Comparison of ENCODE assay signal across 18 cellular contexts in the genomic region with DNA sequence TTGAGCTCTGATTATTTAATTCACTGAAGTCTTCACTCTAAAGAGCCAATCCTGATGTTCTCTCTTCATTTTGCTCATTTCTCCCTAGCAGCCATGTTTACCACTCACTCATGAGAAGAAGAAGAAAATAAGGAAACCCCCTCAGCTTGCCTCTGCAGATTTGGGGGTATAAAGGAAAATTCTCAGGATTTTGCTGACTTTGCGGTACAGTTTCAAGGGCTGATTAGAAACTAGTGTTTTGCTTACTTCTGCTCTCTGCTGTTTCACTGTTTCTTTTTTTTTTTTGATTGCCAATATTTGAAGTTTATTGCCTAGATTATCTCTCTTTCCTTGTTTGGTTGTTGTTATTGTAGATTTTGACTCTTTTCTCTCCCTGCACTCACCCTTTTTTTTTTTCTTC. TPM values are rescaled to one million over a fixed set of nuclear protein-coding genes. Genes with fewer than 3 reads are reported as not detected.
DNase-seq lines count a peak whose midpoint lies in the region; ATAC-seq and TF ChIP-seq lines count a peak whose summit lies in the region.
"Had no signal": no experiment of that assay in that cellular context is flagged by ENCODE, and none has a peak within 500 bp of the region (broad histone marks: within the 10 kb centered on the region; RNA-seq: fewer than 3 reads in every experiment).

No MANE protein-coding gene starts in this region.

- H3K27me3 Mint-ChIP-seq in activated CD4-positive, alpha-beta T cell treated with anti-CD3 and anti-CD28 coated beads, Interleukin-2, amount 10 ng/mL, durations not matched to agents 24 days and 14 days = no peaks in the 10 kb centered on the region
- no peaks in the 10 kb centered on the region for H3K27me3 Mint-ChIP-seq in central memory CD8-positive, alpha-beta T cell
- H3K27me3 Mint-ChIP-seq in nephron (ENCODE audit: low read depth) = no peaks in the 10 kb centered on the region
- H3K27me3 Mint-ChIP-seq in activated naive CD4-positive, alpha-beta T cell treated with anti-CD3 and anti-CD28 coated beads for 36 hours (ENCODE audit: low read depth) = no peaks in the 10 kb centered on the region

- peaks cover 16% of the 10 kb centered on the region for H3K4me1 Mint-ChIP-seq in activated CD4-positive, alpha-beta T cell treated with anti-CD3 and anti-CD28 coated beads, Interleukin-2, amount 10 ng/mL, durations not matched to agents 24 days and 14 days
- H3K4me1 Mint-ChIP-seq in central memory CD8-positive, alpha-beta T cell = peaks cover 11% of the 10 kb centered on the region
- no peaks in the 10 kb centered on the region for H3K4me1 Mint-ChIP-seq in nephron
- H3K4me1 Mint-ChIP-seq in activated naive CD4-positive, alpha-beta T cell treated with anti-CD3 and anti-CD28 coated beads for 36 hours (ENCODE audit: low read depth) = peaks cover 5% of the 10 kb centered on the region

- no peaks in the 10 kb centered on the region for H3K9me3 ChIP-seq in MM.1S (replicated peaks; ENCODE audit: insufficient read depth, low read length)

- H3K27me3 ChIP-seq in MM.1S (replicated peaks; ENCODE audit: insufficient read depth, low read length) = no peaks in the 10 kb centered on the region
- H3K27me3 ChIP-seq: BLaER1 had no signal

- no peaks in the 10 kb centered on the region for H3K9me2 ChIP-seq in MM.1S (replicated peaks; ENCODE audit: insufficient read depth, low read length)

- H3K4me2 ChIP-seq in MM.1S (ENCODE audit: low read depth, low read length) = peak overlapping the region; percentile 54
- H3K4me2 ChIP-seq: BLaER1 had no signal

- no peak overlapping the region for H3K27ac Mint-ChIP-seq in activated CD4-positive, alpha-beta T cell treated with anti-CD3 and anti-CD28 coated beads, Interleukin-2, amount 10 ng/mL, durations not matched to agents 24 days and 14 days
- peak overlapping the region; percentile 27 for H3K27ac Mint-ChIP-seq in central memory CD8-positive, alpha-beta T cell (ENCODE audit: low read depth)
- H3K27ac Mint-ChIP-seq in nephron = peak overlapping the region in 2 of 3 experiments; percentile 28 to 57
- H3K27ac Mint-ChIP-seq in activated naive CD4-positive, alpha-beta T cell treated with anti-CD3 and anti-CD28 coated beads for 36 hours = no peak overlapping the region
- H3K27ac Mint-ChIP-seq: CD8-positive, alpha-beta T cell had no signal

- DNase-seq in activated CD4-positive, alpha-beta T cell treated with anti-CD3 and anti-CD28 coated beads, Interleukin-2, amount 10 ng/mL, durations not matched to agents 24 days and 14 days = peak; percentile 28
- DNase-seq in activated CD4-positive, alpha-beta T cell treated with anti-CD3 and anti-CD28 coated beads, Interleukin-2, amount 50 U/mL, for 1 hour = no peak
- no peak for DNase-seq in MM.1S
- DNase-seq in central memory CD8-positive, alpha-beta T cell (ENCODE audit: low spot score in 2 of 2) = no peak
- DNase-seq in activated naive CD4-positive, alpha-beta T cell treated with anti-CD3 and anti-CD28 coated beads for 36 hours = no peak
- DNase-seq in activated effector memory CD4-positive, alpha-beta T cell treated with Interleukin-2 at 50 U/mL for 16 hours = no peak
- DNase-seq: CD8-positive, alpha-beta T cell; HCEC 1CT; KBM-7; NCI-H1048; NCI-H2081 treated with DMSO at 0.1 percent for 48 hours; NCI-H510A; NCI-H774 had no signal

- CTCF ChIA-PET in activated naive CD4-positive, alpha-beta T cell treated with anti-CD3 and anti-CD28 coated beads for 36 hours (lab: Charles Lee) = interaction anchor here (1.0 kb wide), 1 partner anchor 12 kb away, joined by 3 read pairs; no protein-coding TSS in a partner anchor

- H3K9me3 Mint-ChIP-seq in activated CD4-positive, alpha-beta T cell treated with anti-CD3 and anti-CD28 coated beads, Interleukin-2, amount 10 ng/mL, durations not matched to agents 24 days and 14 days = no peaks in the 10 kb centered on the region
- H3K9me3 Mint-ChIP-seq in central memory CD8-positive, alpha-beta T cell = no peaks in the 10 kb centered on the region
- H3K9me3 Mint-ChIP-seq in nephron = no peaks in the 10 kb centered on the region
- no peaks in the 10 kb centered on the region for H3K9me3 Mint-ChIP-seq in activated naive CD4-positive, alpha-beta T cell treated with anti-CD3 and anti-CD28 coated beads for 36 hours
- H3K9me3 Mint-ChIP-seq: CD8-positive, alpha-beta T cell had no signal

- H3K79me2 ChIP-seq in MM.1S (ENCODE audit: low read length) = no peaks in the 10 kb centered on the region

- H3K36me3 Mint-ChIP-seq in activated CD4-positive, alpha-beta T cell treated with anti-CD3 and anti-CD28 coated beads, Interleukin-2, amount 10 ng/mL, durations not matched to agents 24 days and 14 days (ENCODE audit: low read depth) = peaks cover 40% of the 10 kb centered on the region
- H3K36me3 Mint-ChIP-seq in central memory CD8-positive, alpha-beta T cell (ENCODE audit: insufficient read depth) = peaks cover 21% of the 10 kb centered on the region
- peaks cover 70% of the 10 kb centered on the region for H3K36me3 Mint-ChIP-seq in nephron (ENCODE audit: low read depth)
- peaks cover 15% of the 10 kb centered on the region for H3K36me3 Mint-ChIP-seq in activated naive CD4-positive, alpha-beta T cell treated with anti-CD3 and anti-CD28 coated beads for 36 hours (ENCODE audit: low read depth)

- TF ChIP-seq CTCF in MM.1S (IDR thresholded peaks at IDR 0.05; ENCODE audit: low read length) (no peak), nephron (IDR thresholded peaks at IDR 0.05; ENCODE audit: unreplicated experiment in 3 of 3) (no peak)

- ATAC-seq in central memory CD8-positive, alpha-beta T cell (replicated peaks; ENCODE audit: extremely low read depth, poor library complexity, severe bottlenecking) = no peak
- ATAC-seq in HG02678 (IDR thresholded peaks at IDR 0.05; ENCODE audit: unreplicated experiment) = no peak
- ATAC-seq: CD8-positive, alpha-beta T cell had no signal

- H3K36me3 ChIP-seq in MM.1S (replicated peaks; ENCODE audit: insufficient read depth, low read length) = no peaks in the 10 kb centered on the region

- H3K4me3 ChIP-seq in MM.1S (ENCODE audit: low read length) = no peak overlapping the region
- H3K4me3 ChIP-seq: BLaER1 had no signal

- H3F3A ChIP-seq in MM.1S (ENCODE audit: insufficient read depth, low read length) = peaks cover 17% of the 10 kb centered on the region

- H3K4me1 ChIP-seq in MM.1S (ENCODE audit: low read length) = peaks cover 47% of the 10 kb centered on the region

- intact Hi-C loops in activated CD4-positive, alpha-beta T cell treated with anti-CD3 and anti-CD28 coated beads, Interleukin-2, amount 10 ng/mL, durations not matched to agents 24 days and 14 days (cut with micrococcal nuclease) = loop anchor here (5.0 kb wide), 1 partner anchor 48 kb away; a partner anchor contains a TSS
- intact Hi-C loops in activated naive CD4-positive, alpha-beta T cell treated with anti-CD3 and anti-CD28 coated beads for 36 hours (cut with micrococcal nuclease) = no loop called here

- H3K9ac ChIP-seq in MM.1S (ENCODE audit: low read length) = no peak overlapping the region
- H3K9ac ChIP-seq: BLaER1 had no signal

- H4K20me1 ChIP-seq in MM.1S (ENCODE audit: insufficient read depth, low read length) = no peaks in the 10 kb centered on the region
- H4K20me1 ChIP-seq: BLaER1 had no signal

- peak overlapping the region; percentile 31; the same call in 1 of the 2 replicates for H3K27ac ChIP-seq in MM.1S (ENCODE audit: low read length)
- H3K27ac ChIP-seq: BLaER1, HL-60, RWPE1 had no signal

- H2AFZ ChIP-seq in MM.1S (ENCODE audit: low read length) = no peak overlapping the region

- H3K4me3 Mint-ChIP-seq in activated CD4-positive, alpha-beta T cell treated with anti-CD3 and anti-CD28 coated beads, Interleukin-2, amount 10 ng/mL, durations not matched to agents 24 days and 14 days = no peak overlapping the region
- H3K4me3 Mint-ChIP-seq in central memory CD8-positive, alpha-beta T cell = no peak overlapping the region
- H3K4me3 Mint-ChIP-seq in nephron = peak overlapping the region in 1 of 3 experiments; percentile 1
- no peak overlapping the region for H3K4me3 Mint-ChIP-seq in activated naive CD4-positive, alpha-beta T cell treated with anti-CD3 and anti-CD28 coated beads for 36 hours
- H3K4me3 Mint-ChIP-seq: CD8-positive, alpha-beta T cell had no signal

RNA-seq across cellular contexts. Expression of a gene that starts 23.4 kb away (rescaled TPM):
- total RNA-seq in activated CD4-positive, alpha-beta T cell treated with anti-CD3 and anti-CD28 coated beads, Interleukin-2, amount 10 ng/mL, durations not matched to agents 24 days and 14 days = 63.2 and 67.7 TPM in 2 replicates
- 10 to 100 TPM; 33.0 to 37.2 TPM for total RNA-seq in activated naive CD4-positive, alpha-beta T cell treated with anti-CD3 and anti-CD28 coated beads for 36 hours

RNA-seq across cellular contexts. Expression of a gene that starts 49.2 kb away (rescaled TPM):
- 94.0 and 98.9 TPM in 2 replicates for total RNA-seq in activated CD4-positive, alpha-beta T cell treated with anti-CD3 and anti-CD28 coated beads, Interleukin-2, amount 10 ng/mL, durations not matched to agents 24 days and 14 days
- total RNA-seq in activated naive CD4-positive, alpha-beta T cell treated with anti-CD3 and anti-CD28 coated beads for 36 hours = 10 to 100 TPM; 14.8 to 17.2 TPM

Comparison
In these comparisons a context has a peak if more than half of its experiments do, and no peak if none do; other contexts are left out.
1. H3K27ac Mint-ChIP-seq: peak in central memory CD8-positive, alpha-beta T cell (single experiment) and nephron (2 of 3); none in activated CD4-positive, alpha-beta T cell treated with anti-CD3 and anti-CD28 coated beads, Interleukin-2, amount 10 ng/mL, durations not matched to agents 24 days and 14 days (single experiment) and activated naive CD4-positive, alpha-beta T cell treated with anti-CD3 and anti-CD28 coated beads for 36 hours (single experiment).